Comparison of ENCODE assay signal across 9 cellular contexts in the genomic region with DNA sequence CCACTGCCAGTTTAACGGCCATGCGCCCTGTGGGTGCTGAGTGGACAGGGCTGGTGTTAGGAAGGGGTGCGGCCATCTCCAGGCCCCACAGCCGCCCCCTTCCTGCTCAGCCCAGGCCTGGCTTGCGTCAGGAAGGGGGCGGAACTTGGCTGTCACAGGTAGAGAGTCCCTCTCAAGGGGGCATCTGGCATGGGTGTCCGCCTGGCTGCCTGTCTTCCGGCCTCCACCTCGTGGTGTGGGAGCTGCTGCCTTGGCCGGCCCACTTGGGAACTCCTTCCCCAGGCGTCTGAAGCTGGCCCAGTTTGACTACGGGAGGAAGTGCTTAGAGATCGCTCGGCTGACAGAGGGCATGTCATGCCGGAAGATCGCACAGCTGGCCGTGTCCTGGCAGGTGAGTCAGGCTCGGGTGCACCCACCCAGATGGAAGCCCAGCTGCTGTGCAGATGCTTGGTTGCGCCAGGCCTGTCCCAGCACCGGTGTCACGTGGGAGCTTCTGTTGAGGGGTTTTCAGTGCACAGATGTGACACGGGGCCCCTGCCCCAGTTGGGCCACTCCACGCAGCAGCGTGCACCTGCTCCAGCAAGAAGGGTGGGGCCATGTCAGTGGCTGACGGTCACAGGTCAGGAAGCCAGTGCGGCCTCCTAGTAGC. TPM values are rescaled to one million over a fixed set of nuclear protein-coding genes. Genes with fewer than 3 reads are reported as not detected.
DNase-seq lines count a peak whose midpoint lies in the region; ATAC-seq and TF ChIP-seq lines count a peak whose summit lies in the region.
"Had no signal": no experiment of that assay in that cellular context is flagged by ENCODE, and none has a peak within 500 bp of the region (broad histone marks: within the 10 kb centered on the region; RNA-seq: fewer than 3 reads in every experiment).

No MANE protein-coding gene starts in this region.

- intact Hi-C loops in CD14-positive monocyte (cut with micrococcal nuclease), result no loop called here

- H3K4me3 Mint-ChIP-seq in CD14-positive monocyte, result peak overlapping the region; percentile 48 to 51
- no peak overlapping the region for H3K4me3 Mint-ChIP-seq in WTC11
- H3K4me3 Mint-ChIP-seq: neural crest cell had no signal

- H3K36me3 Mint-ChIP-seq in CD14-positive monocyte (no peaks in the 10 kb centered on the region), WTC11 (no peaks in the 10 kb centered on the region)

- H3K4me3 ChIP-seq in H7 (ENCODE audit: insufficient read depth, low read depth, low read length), result no peak overlapping the region

- ATAC-seq in WTC11 (peak; percentile 78), GM18498 (IDR thresholded peaks at IDR 0.05; ENCODE audit: unreplicated experiment) (no peak), GM21381 (IDR thresholded peaks at IDR 0.05; ENCODE audit: unreplicated experiment) (no peak), GM19035 (IDR thresholded peaks at IDR 0.05; ENCODE audit: unreplicated experiment) (no peak)

- peaks cover 6 to 29% (median 16%) of the 10 kb centered on the region in 3 donors for H3K27me3 Mint-ChIP-seq in CD14-positive monocyte (ENCODE audit: low read depth in 3 of 3)
- no peaks in the 10 kb centered on the region for H3K27me3 Mint-ChIP-seq in WTC11 (ENCODE audit: low read depth)

- H3K27ac Mint-ChIP-seq in CD14-positive monocyte (peak overlapping the region in 1 of 7 donors; percentile 46), WTC11 (no peak overlapping the region)

- POLR2A ChIA-PET in WTC11 (lab: Charles Lee), result no interaction called here

- DNase-seq in CD14-positive monocyte (ENCODE audit: low spot score), result no peak
- DNase-seq in H7, result peak; percentile 52
- DNase-seq in WTC11 (ENCODE audit: low spot score), result no peak
- DNase-seq in kidney glomerular epithelial cell (lab: John Stamatoyannopoulos, UW), result peak; percentile 54
- no peak for DNase-seq in NCI-H128 (lab: John Stamatoyannopoulos, UW; ENCODE audit: unreplicated experiment)

- no peaks in the 10 kb centered on the region for H3K36me3 ChIP-seq in H7 (replicated peaks; ENCODE audit: control insufficient read depth, insufficient read depth, low read length)

- no peaks in the 10 kb centered on the region for H3K27me3 ChIP-seq in H7 (ENCODE audit: control insufficient read depth, insufficient read depth, low read length)

- CTCF ChIA-PET in WTC11 (lab: Charles Lee), result no interaction called here

- H3K4me1 Mint-ChIP-seq in CD14-positive monocyte, result no peaks in the 10 kb centered on the region
- no peaks in the 10 kb centered on the region for H3K4me1 Mint-ChIP-seq in WTC11
- H3K4me1 Mint-ChIP-seq: neural crest cell had no signal

- peaks cover 0 to 8% (median 0%) of the 10 kb centered on the region in 7 donors for H3K9me3 Mint-ChIP-seq in CD14-positive monocyte
- no peaks in the 10 kb centered on the region for H3K9me3 Mint-ChIP-seq in WTC11
- H3K9me3 Mint-ChIP-seq: neural crest cell had no signal

- no peak for TF ChIP-seq CTCF in CD14-positive monocyte (IDR thresholded peaks at IDR 0.05)
- no peak for TF ChIP-seq CTCF in WTC11 (IDR thresholded peaks at IDR 0.05)

TF ChIP-seq in WTC11, 78 proteins besides CTCF, POLR2A, EP300 and RAD21:
- no peak for TF ChIP-seq TP53 (CRISPR knock-in tag; IDR thresholded peaks at IDR 0.05)
- TF ChIP-seq GABPB1 (CRISPR knock-in tag; IDR thresholded peaks at IDR 0.05), result peak; percentile 75
- TF ChIP-seq NFYB (CRISPR knock-in tag; conservative IDR thresholded peaks at IDR 0.05; ENCODE audit: low read depth), result peak; percentile 18; the same call in 1 of the 2 replicates

RNA-seq across cellular contexts. Expression of a gene that starts 9.1 kb away (rescaled TPM):
- polyA plus RNA-seq in CD14-positive monocyte, result 1 to 10 TPM; 2.3 TPM
- total RNA-seq in H7 (2014; rRNA removed; shearing (Covaris generic)), result 43.5 and 44.1 TPM in 2 replicates
- total RNA-seq in WTC11 (2021), result 47.9 to 63.6 TPM (median 48.5 TPM) in 3 replicates

RNA-seq across cellular contexts. Expression of a gene that starts 13.0 kb away (rescaled TPM):
- not detected for polyA plus RNA-seq in CD14-positive monocyte
- 0.14 and 0.74 TPM in 2 replicates for total RNA-seq in H7 (2014; rRNA removed; shearing (Covaris generic))
- 0.60 to 0.94 TPM (median 0.61 TPM) in 3 replicates for total RNA-seq in WTC11 (2021)

RNA-seq across cellular contexts. Expression of a gene that starts 27.0 kb away (rescaled TPM):
- not detected for polyA plus RNA-seq in CD14-positive monocyte
- 32.1 and 37.1 TPM in 2 replicates for total RNA-seq in H7 (2014; rRNA removed; shearing (Covaris generic))
- total RNA-seq in WTC11 (2021), result 28.3 to 35.5 TPM (median 28.3 TPM) in 3 replicates

RNA-seq across cellular contexts. Expression of a gene that starts 41.4 kb away (rescaled TPM):
- polyA plus RNA-seq in CD14-positive monocyte, result not detected
- 0.67 TPM in 1 of 2 replicates, not detected in the other for total RNA-seq in H7 (2014; rRNA removed; shearing (Covaris generic))
- total RNA-seq in WTC11 (2021), result 1.6 to 2.8 TPM (median 1.9 TPM) in 3 replicates

RNA-seq across cellular contexts. Expression of a gene that starts 49.5 kb away (rescaled TPM):
- 1 to 10 TPM; 4.1 to 6.4 TPM for polyA plus RNA-seq in CD14-positive monocyte
- total RNA-seq in H7 (2014; rRNA removed; shearing (Covaris generic)), result 105 and 113 TPM in 2 replicates
- 56.1 to 71.2 TPM (median 58.7 TPM) in 3 replicates for total RNA-seq in WTC11 (2021)

Comparison
In these comparisons a context has a peak if more than half of its experiments do, and no peak if none do; other contexts are left out.
1. DNase-seq: peak in H7 (single experiment) and kidney glomerular epithelial cell (single experiment); none in CD14-positive monocyte (single experiment), WTC11 (single experiment) and NCI-H128 (single experiment).